In genomic region chr2:171922230-171923022, GRCh38 we compare ENCODE assay signal across 8 cellular contexts. TPM values are rescaled to one million over a fixed set of nuclear protein-coding genes. Genes with fewer than 3 reads are reported as not detected.
DNase-seq lines count a peak whose midpoint lies in the region; ATAC-seq lines count a peak whose summit lies in the region.

HAT1 (plus strand) TSS chr2:171922461; CDS start chr2:171922501, 40 bp downstream.

- peaks cover 18 to 21% of the 10 kb centered on the region in 2 donors for H3K36me3 Mint-ChIP-seq in activated naive CD4-positive, alpha-beta T cell treated with anti-CD3 and anti-CD28 coated beads, Interleukin-2, amount 50 U/mL, for 72 hours

- peak within 1 kb of the TSS; percentile 60 for H3K27ac ChIP-seq in temporal lobe (ENCODE audit: low read depth, low read length)

- DNase-seq in NCI-H1092 treated with DMSO at 0.1 percent for 48 hours (lab: John Stamatoyannopoulos, UW) (peak; percentile 96), SKM-1 (lab: John Stamatoyannopoulos, UW; ENCODE audit: unreplicated experiment) (peak; percentile 91), glomerular endothelial cell (ENCODE audit: extremely low read depth, low read depth, low spot score) (peak; percentile 93), occipital lobe (lab: John Stamatoyannopoulos, UW) (peak; percentile 96)
- DNase-seq in activated naive CD4-positive, alpha-beta T cell treated with anti-CD3 and anti-CD28 coated beads, Interleukin-2, amount 50 U/mL, for 72 hours (ENCODE audit: low spot score in 2 of 2): peak; percentile 96 to 98

- no peaks in the 10 kb centered on the region for H3K9me3 Mint-ChIP-seq in activated naive CD4-positive, alpha-beta T cell treated with anti-CD3 and anti-CD28 coated beads, Interleukin-2, amount 50 U/mL, for 72 hours

- peak; percentile 95 for ATAC-seq in HG02610 (IDR thresholded peaks at IDR 0.05; ENCODE audit: unreplicated experiment)
- peak; percentile 97 to 98 for ATAC-seq in activated naive CD4-positive, alpha-beta T cell treated with anti-CD3 and anti-CD28 coated beads, Interleukin-2, amount 50 U/mL, for 72 hours

- H3K27ac Mint-ChIP-seq in activated naive CD4-positive, alpha-beta T cell treated with anti-CD3 and anti-CD28 coated beads, Interleukin-2, amount 50 U/mL, for 72 hours: peak within 1 kb of the TSS; percentile 99

- H3K4me3 ChIP-seq in GM08714 (ENCODE audit: low read length): peak within 1 kb of the TSS; percentile 90

RNA-seq across cellular contexts. Expression of gene HAT1, which starts in this region (rescaled TPM):
- 10 to 100 TPM; 75.4 to 76.2 TPM for total RNA-seq in activated naive CD4-positive, alpha-beta T cell treated with anti-CD3 and anti-CD28 coated beads, Interleukin-2, amount 50 U/mL, for 72 hours
- total RNA-seq in glomerular endothelial cell: 31.1 and 37.2 TPM in 2 replicates
- total RNA-seq in occipital lobe: 62.1 TPM
- 39.1 TPM for total RNA-seq in temporal lobe

Comparison
In these comparisons a context has a peak if more than half of its experiments do, and no peak if none do; other contexts are left out.
1. Peak in every context shown above with its lines: DNase-seq, ATAC-seq, H3K4me3 ChIP-seq and H3K27ac ChIP-seq.